1 cellular context compared by ENCODE assay signal in the genomic region with DNA sequence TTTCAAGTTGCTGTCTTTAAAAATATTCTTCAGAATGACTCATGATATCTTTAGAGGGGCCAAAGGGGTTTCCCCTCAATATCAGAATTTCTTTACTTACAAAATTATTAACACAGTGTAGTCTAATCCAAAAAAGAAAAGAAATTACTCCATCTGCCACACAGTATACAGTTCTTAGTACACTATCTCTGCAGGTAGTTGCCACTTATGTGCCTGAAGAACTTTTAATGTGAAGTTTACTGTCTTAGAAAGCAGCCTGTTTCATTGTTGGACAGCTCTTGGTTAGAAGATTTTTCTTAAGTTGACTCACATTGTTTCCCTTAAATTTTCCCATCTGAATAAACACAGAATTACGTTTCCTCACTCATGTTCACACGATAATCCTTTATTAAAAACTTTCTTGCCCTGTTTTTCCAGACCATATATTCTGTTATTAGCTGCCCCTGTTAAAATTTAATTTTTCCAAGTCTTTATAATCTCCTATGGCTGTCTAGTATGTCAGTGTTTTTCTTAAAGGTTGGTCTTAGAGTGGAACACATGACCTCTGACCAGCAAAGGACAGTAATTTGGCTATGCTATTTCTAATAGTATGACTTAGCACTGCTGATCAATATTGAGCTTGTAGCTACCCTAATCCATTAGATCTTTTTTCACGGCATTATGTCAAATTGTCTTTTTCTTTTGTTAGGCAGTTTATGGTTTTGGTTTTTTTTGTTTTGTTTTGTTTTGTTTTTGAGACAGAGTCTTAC.
TF ChIP-seq lines count a peak whose summit lies in the region.

No MANE protein-coding gene starts in this region.

TF ChIP-seq in GM12878, 131 proteins besides CTCF, POLR2A, EP300 and RAD21 (continued from another document):
- TF ChIP-seq, protein P1, sequence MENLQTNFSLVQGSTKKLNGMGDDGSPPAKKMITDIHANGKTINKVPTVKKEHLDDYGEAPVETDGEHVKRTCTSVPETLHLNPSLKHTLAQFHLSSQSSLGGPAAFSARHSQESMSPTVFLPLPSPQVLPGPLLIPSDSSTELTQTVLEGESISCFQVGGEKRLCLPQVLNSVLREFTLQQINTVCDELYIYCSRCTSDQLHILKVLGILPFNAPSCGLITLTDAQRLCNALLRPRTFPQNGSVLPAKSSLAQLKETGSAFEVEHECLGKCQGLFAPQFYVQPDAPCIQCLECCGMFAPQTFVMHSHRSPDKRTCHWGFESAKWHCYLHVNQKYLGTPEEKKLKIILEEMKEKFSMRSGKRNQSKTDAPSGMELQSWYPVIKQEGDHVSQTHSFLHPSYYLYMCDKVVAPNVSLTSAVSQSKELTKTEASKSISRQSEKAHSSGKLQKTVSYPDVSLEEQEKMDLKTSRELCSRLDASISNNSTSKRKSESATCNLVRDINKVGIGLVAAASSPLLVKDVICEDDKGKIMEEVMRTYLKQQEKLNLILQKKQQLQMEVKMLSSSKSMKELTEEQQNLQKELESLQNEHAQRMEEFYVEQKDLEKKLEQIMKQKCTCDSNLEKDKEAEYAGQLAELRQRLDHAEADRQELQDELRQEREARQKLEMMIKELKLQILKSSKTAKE (IDR thresholded peaks at IDR 0.05; ENCODE audit: low read depth, poor library complexity, severe bottlenecking) = peak; percentile 14
- TF ChIP-seq, protein P2, sequence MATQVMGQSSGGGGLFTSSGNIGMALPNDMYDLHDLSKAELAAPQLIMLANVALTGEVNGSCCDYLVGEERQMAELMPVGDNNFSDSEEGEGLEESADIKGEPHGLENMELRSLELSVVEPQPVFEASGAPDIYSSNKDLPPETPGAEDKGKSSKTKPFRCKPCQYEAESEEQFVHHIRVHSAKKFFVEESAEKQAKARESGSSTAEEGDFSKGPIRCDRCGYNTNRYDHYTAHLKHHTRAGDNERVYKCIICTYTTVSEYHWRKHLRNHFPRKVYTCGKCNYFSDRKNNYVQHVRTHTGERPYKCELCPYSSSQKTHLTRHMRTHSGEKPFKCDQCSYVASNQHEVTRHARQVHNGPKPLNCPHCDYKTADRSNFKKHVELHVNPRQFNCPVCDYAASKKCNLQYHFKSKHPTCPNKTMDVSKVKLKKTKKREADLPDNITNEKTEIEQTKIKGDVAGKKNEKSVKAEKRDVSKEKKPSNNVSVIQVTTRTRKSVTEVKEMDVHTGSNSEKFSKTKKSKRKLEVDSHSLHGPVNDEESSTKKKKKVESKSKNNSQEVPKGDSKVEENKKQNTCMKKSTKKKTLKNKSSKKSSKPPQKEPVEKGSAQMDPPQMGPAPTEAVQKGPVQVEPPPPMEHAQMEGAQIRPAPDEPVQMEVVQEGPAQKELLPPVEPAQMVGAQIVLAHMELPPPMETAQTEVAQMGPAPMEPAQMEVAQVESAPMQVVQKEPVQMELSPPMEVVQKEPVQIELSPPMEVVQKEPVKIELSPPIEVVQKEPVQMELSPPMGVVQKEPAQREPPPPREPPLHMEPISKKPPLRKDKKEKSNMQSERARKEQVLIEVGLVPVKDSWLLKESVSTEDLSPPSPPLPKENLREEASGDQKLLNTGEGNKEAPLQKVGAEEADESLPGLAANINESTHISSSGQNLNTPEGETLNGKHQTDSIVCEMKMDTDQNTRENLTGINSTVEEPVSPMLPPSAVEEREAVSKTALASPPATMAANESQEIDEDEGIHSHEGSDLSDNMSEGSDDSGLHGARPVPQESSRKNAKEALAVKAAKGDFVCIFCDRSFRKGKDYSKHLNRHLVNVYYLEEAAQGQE (IDR thresholded peaks at IDR 0.05; ENCODE audit: low read depth, low read length) = peak; percentile 80
- TF ChIP-seq GABPA (IDR thresholded peaks at IDR 0.05; ENCODE audit: low read depth) (0 out of 2 replicates have a peak, but pooled peaks have one; percentile 16), IRF4 (IDR thresholded peaks at IDR 0.05; ENCODE audit: low read depth, low read length) (peak; percentile 68; the same call in 1 of the 2 replicates), E4F1 (IDR thresholded peaks at IDR 0.05; ENCODE audit: borderline replicate concordance, partially characterized antibody) (no peak), SUPT20H (IDR thresholded peaks at IDR 0.05; ENCODE audit: borderline replicate concordance, control insufficient read depth, low read depth, low read length) (no peak), RUNX3 (IDR thresholded peaks at IDR 0.05; ENCODE audit: low read length) (peak; percentile 55), IKZF2 (IDR thresholded peaks at IDR 0.05) (peak; percentile 17 to 44; a peak in 2 of 4 replicates), BCL11A (IDR thresholded peaks at IDR 0.05; ENCODE audit: low read depth, low read length) (0 out of 2 replicates have a peak, but pooled peaks have one; percentile 30), NR2C2 (IDR thresholded peaks at IDR 0.05; ENCODE audit: borderline replicate concordance, control insufficient read depth, insufficient read length, low read depth) (no peak), RELB (IDR thresholded peaks at IDR 0.05; ENCODE audit: low read depth) (peak; percentile 31; the same call in 1 of the 2 replicates), NFIC (IDR thresholded peaks at IDR 0.05; ENCODE audit: low read depth, low read length) (peak; percentile 86), CREM (IDR thresholded peaks at IDR 0.05; ENCODE audit: low read depth) (peak; percentile 22; the same call in 1 of the 2 replicates), TCF7 (IDR thresholded peaks at IDR 0.05; ENCODE audit: borderline replicate concordance) (peak; percentile 85), JUNB (IDR thresholded peaks at IDR 0.05) (peak; percentile 85), ZNF687 (IDR thresholded peaks at IDR 0.05) (peak; percentile 25; the same call in 1 of the 2 replicates), MEF2B (IDR thresholded peaks at IDR 0.05; ENCODE audit: partially characterized antibody, poor library complexity, severe bottlenecking) (no peak), E2F4 (IDR thresholded peaks at IDR 0.05; ENCODE audit: low read depth, low read length) (no peak), ZNF24 (IDR thresholded peaks at IDR 0.05) (0 out of 2 replicates have a peak, but pooled peaks have one; percentile 22), CEBPB (IDR thresholded peaks at IDR 0.05; ENCODE audit: borderline replicate concordance in 1 of 2, low read depth in 2 of 2, low read length in 2 of 2) (no peak), TCF3 (IDR thresholded peaks at IDR 0.05; ENCODE audit: borderline replicate concordance, insufficient read depth, low read depth, low read length) (no peak), ZNF274 (IDR thresholded peaks at IDR 0.05; ENCODE audit: insufficient read depth, insufficient read length) (no peak), TAF1 (IDR thresholded peaks at IDR 0.05; ENCODE audit: borderline replicate concordance, low read depth, low read length) (no peak), HCFC1 (IDR thresholded peaks at IDR 0.05; ENCODE audit: low read length) (no peak), BCL3 (IDR thresholded peaks at IDR 0.05; ENCODE audit: borderline replicate concordance, insufficient read depth, low read depth, low read length, poor library complexity, severe bottlenecking) (peak; percentile 63)
- TF ChIP-seq, protein P3, sequence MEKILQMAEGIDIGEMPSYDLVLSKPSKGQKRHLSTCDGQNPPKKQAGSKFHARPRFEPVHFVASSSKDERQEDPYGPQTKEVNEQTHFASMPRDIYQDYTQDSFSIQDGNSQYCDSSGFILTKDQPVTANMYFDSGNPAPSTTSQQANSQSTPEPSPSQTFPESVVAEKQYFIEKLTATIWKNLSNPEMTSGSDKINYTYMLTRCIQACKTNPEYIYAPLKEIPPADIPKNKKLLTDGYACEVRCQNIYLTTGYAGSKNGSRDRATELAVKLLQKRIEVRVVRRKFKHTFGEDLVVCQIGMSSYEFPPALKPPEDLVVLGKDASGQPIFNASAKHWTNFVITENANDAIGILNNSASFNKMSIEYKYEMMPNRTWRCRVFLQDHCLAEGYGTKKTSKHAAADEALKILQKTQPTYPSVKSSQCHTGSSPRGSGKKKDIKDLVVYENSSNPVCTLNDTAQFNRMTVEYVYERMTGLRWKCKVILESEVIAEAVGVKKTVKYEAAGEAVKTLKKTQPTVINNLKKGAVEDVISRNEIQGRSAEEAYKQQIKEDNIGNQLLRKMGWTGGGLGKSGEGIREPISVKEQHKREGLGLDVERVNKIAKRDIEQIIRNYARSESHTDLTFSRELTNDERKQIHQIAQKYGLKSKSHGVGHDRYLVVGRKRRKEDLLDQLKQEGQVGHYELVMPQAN (conservative IDR thresholded peaks at IDR 0.05) = no peak
